ENCODE assay signal across 1 cellular context in the genomic region with DNA sequence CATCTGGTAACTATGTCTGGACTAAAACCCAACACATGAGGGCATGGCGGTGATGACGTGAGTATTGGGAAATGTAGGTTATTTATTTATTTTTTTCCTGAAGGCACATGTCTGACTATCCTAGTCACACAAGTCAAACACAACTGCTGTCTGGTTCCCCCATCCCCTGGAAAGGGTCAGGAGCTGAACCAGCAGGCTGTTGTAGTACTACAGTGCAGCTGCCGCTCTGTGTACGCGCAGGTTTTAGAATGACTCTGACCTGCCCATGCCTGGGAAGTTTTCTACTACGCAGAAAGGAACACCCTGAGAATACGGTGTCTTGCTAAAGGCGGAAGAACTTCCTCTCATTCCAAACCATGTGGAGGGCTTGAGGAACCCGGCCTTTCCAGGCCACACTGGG.
A peak's percentile ranks its signal among the peaks of the same experiment; 100 is the strongest.
TF ChIP-seq lines count a peak whose summit lies in the region.

No MANE protein-coding gene starts in this region.

TF ChIP-seq in HepG2, 621 proteins besides CTCF, POLR2A, EP300 and RAD21 (continued from another document and continues in another):
- no peak for TF ChIP-seq PATZ1 (CRISPR knock-in tag; IDR thresholded peaks at IDR 0.05)
- 0 out of 2 replicates have a peak, but pooled peaks have one; percentile 10 for TF ChIP-seq GATAD2A (CRISPR knock-in tag; IDR thresholded peaks at IDR 0.05)
- TF ChIP-seq MAZ (IDR thresholded peaks at IDR 0.05; ENCODE audit: borderline replicate concordance, low read depth, low read length) = no peak
- TF ChIP-seq MAZ (CRISPR knock-in tag; IDR thresholded peaks at IDR 0.05; ENCODE audit: low read depth) = 0 out of 2 replicates have a peak, but pooled peaks have one; percentile 10
- no peak for TF ChIP-seq ZNF605 (CRISPR knock-in tag; IDR thresholded peaks at IDR 0.05)
- no peak for TF ChIP-seq HNRNPK (IDR thresholded peaks at IDR 0.05; ENCODE audit: low read depth, low read length, poor library complexity, severe bottlenecking)
- TF ChIP-seq RELA (CRISPR knock-in tag; IDR thresholded peaks at IDR 0.05) = no peak
- TF ChIP-seq ATF3 (CRISPR knock-in tag; IDR thresholded peaks at IDR 0.05) = peak; percentile 35; the same call in 1 of the 2 replicates
- no peak for TF ChIP-seq ZBTB43 (CRISPR knock-in tag; conservative IDR thresholded peaks at IDR 0.05)
- TF ChIP-seq ZNF678 (CRISPR knock-in tag; IDR thresholded peaks at IDR 0.05) = no peak
- no peak for TF ChIP-seq HIC2 (CRISPR knock-in tag; IDR thresholded peaks at IDR 0.05; ENCODE audit: low read depth)
- no peak for TF ChIP-seq KDM2A (CRISPR knock-in tag; IDR thresholded peaks at IDR 0.05; ENCODE audit: borderline replicate concordance, low read depth)
- no peak for TF ChIP-seq ELF1 (CRISPR knock-in tag; IDR thresholded peaks at IDR 0.05)
- no peak for TF ChIP-seq ZNF264 (CRISPR knock-in tag; IDR thresholded peaks at IDR 0.05)
- TF ChIP-seq NR2F1 (CRISPR knock-in tag; IDR thresholded peaks at IDR 0.05) = no peak
- TF ChIP-seq, protein P1, sequence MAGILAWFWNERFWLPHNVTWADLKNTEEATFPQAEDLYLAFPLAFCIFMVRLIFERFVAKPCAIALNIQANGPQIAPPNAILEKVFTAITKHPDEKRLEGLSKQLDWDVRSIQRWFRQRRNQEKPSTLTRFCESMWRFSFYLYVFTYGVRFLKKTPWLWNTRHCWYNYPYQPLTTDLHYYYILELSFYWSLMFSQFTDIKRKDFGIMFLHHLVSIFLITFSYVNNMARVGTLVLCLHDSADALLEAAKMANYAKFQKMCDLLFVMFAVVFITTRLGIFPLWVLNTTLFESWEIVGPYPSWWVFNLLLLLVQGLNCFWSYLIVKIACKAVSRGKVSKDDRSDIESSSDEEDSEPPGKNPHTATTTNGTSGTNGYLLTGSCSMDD (CRISPR knock-in tag; IDR thresholded peaks at IDR 0.05) = no peak
- TF ChIP-seq ZSCAN31 (CRISPR knock-in tag; IDR thresholded peaks at IDR 0.05; ENCODE audit: low read depth) = no peak
- TF ChIP-seq ZNF10 (CRISPR knock-in tag; IDR thresholded peaks at IDR 0.05; ENCODE audit: borderline replicate concordance, low read depth) = no peak
- peak; percentile 40 for TF ChIP-seq SKI (IDR thresholded peaks at IDR 0.05; ENCODE audit: partially characterized antibody)
- no peak for TF ChIP-seq PRMT3 (CRISPR knock-in tag; IDR thresholded peaks at IDR 0.05; ENCODE audit: borderline replicate concordance, low read depth)
- TF ChIP-seq HNRNPLL (IDR thresholded peaks at IDR 0.05; ENCODE audit: low read depth, low read length, poor library complexity, severe bottlenecking) = no peak
- TF ChIP-seq ZNF558 (CRISPR knock-in tag; IDR thresholded peaks at IDR 0.05; ENCODE audit: borderline replicate concordance) = 0 out of 2 replicates have a peak, but pooled peaks have one; percentile 33
- no peak for TF ChIP-seq EZH2 (conservative IDR thresholded peaks at IDR 0.05; ENCODE audit: low read depth, low read length)
- 0 out of 2 replicates have a peak, but pooled peaks have one; percentile 33 for TF ChIP-seq ZNF615 (CRISPR knock-in tag; IDR thresholded peaks at IDR 0.05; ENCODE audit: borderline replicate concordance)
- TF ChIP-seq, protein P2, sequence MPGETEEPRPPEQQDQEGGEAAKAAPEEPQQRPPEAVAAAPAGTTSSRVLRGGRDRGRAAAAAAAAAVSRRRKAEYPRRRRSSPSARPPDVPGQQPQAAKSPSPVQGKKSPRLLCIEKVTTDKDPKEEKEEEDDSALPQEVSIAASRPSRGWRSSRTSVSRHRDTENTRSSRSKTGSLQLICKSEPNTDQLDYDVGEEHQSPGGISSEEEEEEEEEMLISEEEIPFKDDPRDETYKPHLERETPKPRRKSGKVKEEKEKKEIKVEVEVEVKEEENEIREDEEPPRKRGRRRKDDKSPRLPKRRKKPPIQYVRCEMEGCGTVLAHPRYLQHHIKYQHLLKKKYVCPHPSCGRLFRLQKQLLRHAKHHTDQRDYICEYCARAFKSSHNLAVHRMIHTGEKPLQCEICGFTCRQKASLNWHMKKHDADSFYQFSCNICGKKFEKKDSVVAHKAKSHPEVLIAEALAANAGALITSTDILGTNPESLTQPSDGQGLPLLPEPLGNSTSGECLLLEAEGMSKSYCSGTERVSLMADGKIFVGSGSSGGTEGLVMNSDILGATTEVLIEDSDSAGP (CRISPR knock-in tag; IDR thresholded peaks at IDR 0.05; ENCODE audit: borderline replicate concordance) = no peak
- no peak for TF ChIP-seq ZNF333 (CRISPR knock-in tag; IDR thresholded peaks at IDR 0.05; ENCODE audit: borderline replicate concordance)
- TF ChIP-seq SOX6 (IDR thresholded peaks at IDR 0.05) = no peak
- TF ChIP-seq SOX6 (CRISPR knock-in tag; IDR thresholded peaks at IDR 0.05) = 0 out of 2 replicates have a peak, but pooled peaks have one; percentile 9
- no peak for TF ChIP-seq TBX3 (IDR thresholded peaks at IDR 0.05; ENCODE audit: borderline replicate concordance)
- no peak for TF ChIP-seq EEA1 (CRISPR knock-in tag; IDR thresholded peaks at IDR 0.05; ENCODE audit: borderline replicate concordance)
- TF ChIP-seq, protein P3, sequence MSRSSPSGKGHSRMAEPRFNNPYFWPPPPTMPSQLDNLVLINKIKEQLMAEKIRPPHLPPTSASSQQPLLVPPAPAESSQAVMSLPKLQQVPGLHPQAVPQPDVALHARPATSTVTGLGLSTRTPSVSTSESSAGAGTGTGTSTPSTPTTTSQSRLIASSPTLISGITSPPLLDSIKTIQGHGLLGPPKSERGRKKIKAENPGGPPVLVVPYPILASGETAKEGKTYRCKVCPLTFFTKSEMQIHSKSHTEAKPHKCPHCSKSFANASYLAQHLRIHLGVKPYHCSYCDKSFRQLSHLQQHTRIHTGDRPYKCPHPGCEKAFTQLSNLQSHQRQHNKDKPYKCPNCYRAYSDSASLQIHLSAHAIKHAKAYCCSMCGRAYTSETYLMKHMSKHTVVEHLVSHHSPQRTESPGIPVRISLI (CRISPR knock-in tag; IDR thresholded peaks at IDR 0.05; ENCODE audit: borderline replicate concordance) = no peak
- peak; percentile 10; the same call in 1 of the 2 replicates for TF ChIP-seq HDAC1 (CRISPR knock-in tag; IDR thresholded peaks at IDR 0.05)
- TF ChIP-seq POLR2G (IDR thresholded peaks at IDR 0.05; ENCODE audit: low read depth, low read length) = no peak
- TF ChIP-seq ARNT2 (CRISPR knock-in tag; IDR thresholded peaks at IDR 0.05; ENCODE audit: low read depth) = no peak
- TF ChIP-seq JUN (CRISPR knock-in tag; IDR thresholded peaks at IDR 0.05) = no peak
- TF ChIP-seq CHD2 (IDR thresholded peaks at IDR 0.05; ENCODE audit: low read depth, low read length) = no peak
- no peak for TF ChIP-seq ZNF724P (CRISPR knock-in tag; IDR thresholded peaks at IDR 0.05; ENCODE audit: borderline replicate concordance)
- TF ChIP-seq KLF12 (CRISPR knock-in tag; IDR thresholded peaks at IDR 0.05; ENCODE audit: borderline replicate concordance) = no peak
- no peak for TF ChIP-seq ARNTL (CRISPR knock-in tag; IDR thresholded peaks at IDR 0.05)
- no peak for TF ChIP-seq ZNF687 (CRISPR knock-in tag; IDR thresholded peaks at IDR 0.05)
- TF ChIP-seq ZNF547 (CRISPR knock-in tag; IDR thresholded peaks at IDR 0.05) = no peak
- TF ChIP-seq HNF1B (CRISPR knock-in tag; IDR thresholded peaks at IDR 0.05) = 0 out of 2 replicates have a peak, but pooled peaks have one; percentile 38
- TF ChIP-seq, protein P4, sequence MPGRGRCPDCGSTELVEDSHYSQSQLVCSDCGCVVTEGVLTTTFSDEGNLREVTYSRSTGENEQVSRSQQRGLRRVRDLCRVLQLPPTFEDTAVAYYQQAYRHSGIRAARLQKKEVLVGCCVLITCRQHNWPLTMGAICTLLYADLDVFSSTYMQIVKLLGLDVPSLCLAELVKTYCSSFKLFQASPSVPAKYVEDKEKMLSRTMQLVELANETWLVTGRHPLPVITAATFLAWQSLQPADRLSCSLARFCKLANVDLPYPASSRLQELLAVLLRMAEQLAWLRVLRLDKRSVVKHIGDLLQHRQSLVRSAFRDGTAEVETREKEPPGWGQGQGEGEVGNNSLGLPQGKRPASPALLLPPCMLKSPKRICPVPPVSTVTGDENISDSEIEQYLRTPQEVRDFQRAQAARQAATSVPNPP (CRISPR knock-in tag; IDR thresholded peaks at IDR 0.05) = no peak
- TF ChIP-seq ZSCAN9 (CRISPR knock-in tag; IDR thresholded peaks at IDR 0.05; ENCODE audit: borderline replicate concordance) = peak; percentile 35; the same call in 1 of the 2 replicates
- no peak for TF ChIP-seq ZNF749 (CRISPR knock-in tag; IDR thresholded peaks at IDR 0.05; ENCODE audit: borderline replicate concordance)
